ENCODE assay signal across 1 cellular context in the genomic region with DNA sequence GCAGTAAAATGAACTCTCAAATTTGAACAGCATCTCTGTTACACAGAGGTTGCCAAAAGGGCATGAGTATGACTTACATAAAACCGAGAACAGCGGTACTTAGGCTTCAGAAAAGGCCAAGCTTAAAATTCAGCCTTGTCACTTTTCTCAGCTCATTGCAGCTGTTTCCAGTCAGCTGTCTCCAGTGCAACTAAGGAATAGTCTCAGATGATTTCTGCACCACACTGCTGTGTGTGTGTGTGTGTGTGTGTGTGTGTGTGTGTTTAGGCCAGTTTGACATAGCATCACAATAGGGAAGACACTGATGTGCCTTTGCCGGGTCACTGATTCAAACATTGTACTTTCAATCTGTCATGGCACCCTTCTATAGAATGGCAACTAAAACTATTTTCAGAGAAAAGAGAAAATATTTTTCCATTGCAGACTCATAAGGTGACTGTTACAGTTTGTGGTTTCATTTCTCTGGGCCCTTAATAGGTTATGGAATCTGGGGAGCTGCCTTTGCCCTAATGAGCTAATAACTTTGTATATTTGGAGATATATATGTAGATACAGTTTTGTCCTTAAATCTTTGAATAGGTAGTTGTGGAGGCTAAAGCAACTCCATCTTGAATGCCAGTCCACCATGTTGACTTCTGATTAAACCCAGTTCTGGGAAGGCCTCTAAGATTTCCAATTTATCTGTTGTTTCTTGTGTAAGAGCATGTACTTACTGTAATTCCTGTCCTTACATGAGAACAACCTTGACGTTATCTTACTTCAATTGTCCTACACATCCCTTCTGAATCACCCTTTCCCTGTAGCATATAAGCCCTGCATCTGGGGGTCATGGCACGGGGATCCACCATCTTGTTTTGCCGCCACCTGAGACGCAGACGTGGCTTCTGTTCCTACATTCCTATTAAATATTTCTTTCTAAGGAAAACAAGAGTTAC.
TF ChIP-seq lines count a peak whose summit lies in the region.

No MANE protein-coding gene starts in this region.

TF ChIP-seq in GM23338, 12 proteins besides CTCF, POLR2A, EP300 and RAD21 (continued from another document):
- TF ChIP-seq, protein P1, sequence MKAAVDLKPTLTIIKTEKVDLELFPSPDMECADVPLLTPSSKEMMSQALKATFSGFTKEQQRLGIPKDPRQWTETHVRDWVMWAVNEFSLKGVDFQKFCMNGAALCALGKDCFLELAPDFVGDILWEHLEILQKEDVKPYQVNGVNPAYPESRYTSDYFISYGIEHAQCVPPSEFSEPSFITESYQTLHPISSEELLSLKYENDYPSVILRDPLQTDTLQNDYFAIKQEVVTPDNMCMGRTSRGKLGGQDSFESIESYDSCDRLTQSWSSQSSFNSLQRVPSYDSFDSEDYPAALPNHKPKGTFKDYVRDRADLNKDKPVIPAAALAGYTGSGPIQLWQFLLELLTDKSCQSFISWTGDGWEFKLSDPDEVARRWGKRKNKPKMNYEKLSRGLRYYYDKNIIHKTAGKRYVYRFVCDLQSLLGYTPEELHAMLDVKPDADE (IDR thresholded peaks at IDR 0.05) = no peak
- TF ChIP-seq EZH2phosphoT487 (IDR thresholded peaks at IDR 0.05; ENCODE audit: unreplicated experiment) = no peak
